ENCODE assay signal across 1 cellular context in the genomic region with DNA sequence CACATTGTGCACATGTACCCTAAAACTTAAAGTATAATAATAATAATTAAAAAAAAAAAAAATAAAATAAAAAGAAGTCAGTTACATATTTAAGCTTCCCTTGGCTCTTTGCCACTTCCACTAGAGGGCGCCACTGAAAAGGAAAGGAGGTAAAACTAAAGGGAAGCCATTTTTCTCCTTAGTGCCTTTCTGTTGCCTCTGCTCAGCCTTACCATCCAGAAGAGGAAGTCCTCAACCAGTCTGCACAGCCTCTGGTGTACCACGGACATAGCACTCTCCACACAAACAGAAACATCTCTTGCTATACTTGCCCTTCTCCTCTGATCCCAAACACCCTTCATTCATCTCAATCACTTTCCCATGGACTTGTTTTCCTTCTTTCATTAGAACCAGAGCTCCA.
TF ChIP-seq lines count a peak whose summit lies in the region.

No MANE protein-coding gene starts in this region.

TF ChIP-seq in HEK293, 187 proteins besides CTCF, POLR2A, EP300 and RAD21 (continued from another document):
- TF ChIP-seq ZSCAN30 (tag by site-specific recombination; IDR thresholded peaks at IDR 0.05): no peak
- TF ChIP-seq, protein P1, sequence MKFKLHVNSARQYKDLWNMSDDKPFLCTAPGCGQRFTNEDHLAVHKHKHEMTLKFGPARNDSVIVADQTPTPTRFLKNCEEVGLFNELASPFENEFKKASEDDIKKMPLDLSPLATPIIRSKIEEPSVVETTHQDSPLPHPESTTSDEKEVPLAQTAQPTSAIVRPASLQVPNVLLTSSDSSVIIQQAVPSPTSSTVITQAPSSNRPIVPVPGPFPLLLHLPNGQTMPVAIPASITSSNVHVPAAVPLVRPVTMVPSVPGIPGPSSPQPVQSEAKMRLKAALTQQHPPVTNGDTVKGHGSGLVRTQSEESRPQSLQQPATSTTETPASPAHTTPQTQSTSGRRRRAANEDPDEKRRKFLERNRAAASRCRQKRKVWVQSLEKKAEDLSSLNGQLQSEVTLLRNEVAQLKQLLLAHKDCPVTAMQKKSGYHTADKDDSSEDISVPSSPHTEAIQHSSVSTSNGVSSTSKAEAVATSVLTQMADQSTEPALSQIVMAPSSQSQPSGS (tag by site-specific recombination; IDR thresholded peaks at IDR 0.05; ENCODE audit: low read depth): no peak
- 0 out of 2 replicates have a peak, but pooled peaks have one; percentile 26 for TF ChIP-seq ZNF580 (tag by site-specific recombination; IDR thresholded peaks at IDR 0.05)
- no peak for TF ChIP-seq ZNF416 (tag by site-specific recombination; IDR thresholded peaks at IDR 0.05)
- no peak for TF ChIP-seq HOXD13 (CRISPR knock-in tag; IDR thresholded peaks at IDR 0.05; ENCODE audit: borderline replicate concordance)
- no peak for TF ChIP-seq KLF10 (tag by site-specific recombination; IDR thresholded peaks at IDR 0.05)
- TF ChIP-seq ZBTB7A (tag by site-specific recombination; IDR thresholded peaks at IDR 0.05; ENCODE audit: low read depth): no peak
- TF ChIP-seq KLF7 (tag by site-specific recombination; IDR thresholded peaks at IDR 0.05; ENCODE audit: borderline replicate concordance): no peak
- peak; percentile 17; the same call in 1 of the 2 replicates for TF ChIP-seq ZXDB (tag by site-specific recombination; IDR thresholded peaks at IDR 0.05)
- no peak for TF ChIP-seq ZNF2 (tag by site-specific recombination; IDR thresholded peaks at IDR 0.05)
- TF ChIP-seq ZNF670 (tag by site-specific recombination; IDR thresholded peaks at IDR 0.05; ENCODE audit: low read depth): no peak
- no peak for TF ChIP-seq ZNF133 (tag by site-specific recombination; IDR thresholded peaks at IDR 0.05)
- TF ChIP-seq PRDM2 (tag by site-specific recombination; IDR thresholded peaks at IDR 0.05; ENCODE audit: borderline replicate concordance): no peak
- TF ChIP-seq ZBTB8A (tag by site-specific recombination; IDR thresholded peaks at IDR 0.05): peak; percentile 29; the same call in 1 of the 2 replicates
- TF ChIP-seq BCL11A (tag by site-specific recombination; IDR thresholded peaks at IDR 0.05; ENCODE audit: low read depth): no peak
- no peak for TF ChIP-seq ZFP69B (tag by site-specific recombination; IDR thresholded peaks at IDR 0.05)
- TF ChIP-seq ZNF398 (tag by site-specific recombination; IDR thresholded peaks at IDR 0.05): no peak
- peak; percentile 54; the same call in 1 of the 2 replicates for TF ChIP-seq PRDM1 (tag by site-specific recombination; IDR thresholded peaks at IDR 0.05)
- TF ChIP-seq ZNF704 (tag by site-specific recombination; IDR thresholded peaks at IDR 0.05): no peak
- no peak for TF ChIP-seq IKZF3 (tag by site-specific recombination; IDR thresholded peaks at IDR 0.05)
- no peak for TF ChIP-seq ZNF664 (tag by site-specific recombination; IDR thresholded peaks at IDR 0.05)
